8 cellular contexts compared by ENCODE assay signal in genomic region chr12:75722714-75723200, GRCh38.
A peak's percentile ranks its signal among the peaks of the same experiment; 100 is the strongest.
DNase-seq lines count a peak whose midpoint lies in the region; ATAC-seq and TF ChIP-seq lines count a peak whose summit lies in the region.

No MANE protein-coding gene starts in this region.

- H3K9me3 Mint-ChIP-seq in activated CD8-positive, alpha-beta T cell treated with anti-CD3 and anti-CD28 coated beads for 36 hours = peaks cover 3% of the 10 kb centered on the region

- H3K9ac ChIP-seq in fibroblast of lung (ENCODE audit: insufficient read depth, low read length) = no peak overlapping the region

- TF ChIP-seq CTCF in activated CD8-positive, alpha-beta T cell treated with anti-CD3 and anti-CD28 coated beads for 36 hours (IDR thresholded peaks at IDR 0.05) = no peak
- TF ChIP-seq CTCF in fibroblast of lung (conservative IDR thresholded peaks at IDR 0.05 in 1 of 2, IDR thresholded peaks at IDR 0.05 in 1 of 2; ENCODE audit: low read depth in 1 of 2, low read length in 2 of 2) = no peak

- no peak overlapping the region for H3K4me3 Mint-ChIP-seq in activated CD8-positive, alpha-beta T cell treated with anti-CD3 and anti-CD28 coated beads for 36 hours

- peak overlapping the region; percentile 53 for H3K27ac Mint-ChIP-seq in activated CD8-positive, alpha-beta T cell treated with anti-CD3 and anti-CD28 coated beads for 36 hours

- H3K4me3 ChIP-seq in fibroblast of lung (replicated peaks in 1 of 4; ENCODE audit: control extremely low read depth in 1 of 4, insufficient read depth in 1 of 4, low read depth in 3 of 4, low read length in 4 of 4) = no peak overlapping the region
- H3K4me3 ChIP-seq in aorta (ENCODE audit: low read length in 2 of 2) = no peak overlapping the region

- CTCF ChIA-PET in activated CD8-positive, alpha-beta T cell treated with anti-CD3 and anti-CD28 coated beads for 36 hours (lab: Charles Lee) = no interaction called here

- H3K9me3 ChIP-seq in fibroblast of lung (ENCODE audit: control insufficient read depth, insufficient read depth, low read depth, low read length) = no peaks in the 10 kb centered on the region
- no peaks in the 10 kb centered on the region for H3K9me3 ChIP-seq in aorta (ENCODE audit: control insufficient read depth, low read length)

- peaks cover 33% of the 10 kb centered on the region for H3K4me1 ChIP-seq in fibroblast of lung (ENCODE audit: control insufficient read depth, extremely low read depth, insufficient read depth, low read length)
- peaks cover 2 to 4% of the 10 kb centered on the region in 2 donors for H3K4me1 ChIP-seq in aorta (ENCODE audit: control insufficient read depth in 1 of 2, insufficient read depth in 2 of 2, low read length in 2 of 2)

- no peak overlapping the region for H3K4me2 ChIP-seq in fibroblast of lung (ENCODE audit: extremely low read depth, insufficient read depth, low read length)

- H3K36me3 ChIP-seq in fibroblast of lung (ENCODE audit: control insufficient read depth, insufficient read depth, low read length) = no peaks in the 10 kb centered on the region
- H3K36me3 ChIP-seq in aorta (ENCODE audit: control insufficient read depth in 1 of 2, insufficient read depth in 2 of 2, low read length in 1 of 2) = no peaks in the 10 kb centered on the region

- H3K4me1 Mint-ChIP-seq in activated CD8-positive, alpha-beta T cell treated with anti-CD3 and anti-CD28 coated beads for 36 hours (ENCODE audit: low read depth) = peaks cover 20% of the 10 kb centered on the region

- H3K27me3 ChIP-seq in fibroblast of lung (ENCODE audit: control insufficient read depth, insufficient read depth, low read length) (no peaks in the 10 kb centered on the region), aorta (ENCODE audit: control insufficient read depth in 1 of 2, insufficient read depth in 2 of 2, low read length in 1 of 2) (no peaks in the 10 kb centered on the region)

- H3K36me3 Mint-ChIP-seq in activated CD8-positive, alpha-beta T cell treated with anti-CD3 and anti-CD28 coated beads for 36 hours (ENCODE audit: low read depth) = peaks cover 4% of the 10 kb centered on the region

- H3K27me3 Mint-ChIP-seq in activated CD8-positive, alpha-beta T cell treated with anti-CD3 and anti-CD28 coated beads for 36 hours = peaks cover 11% of the 10 kb centered on the region

- intact Hi-C loops in activated CD8-positive, alpha-beta T cell treated with anti-CD3 and anti-CD28 coated beads for 36 hours (cut with micrococcal nuclease) = no loop called here
- intact Hi-C loops in aorta (cut with DNase I) = no loop called here

- no peaks in the 10 kb centered on the region for H3K79me2 ChIP-seq in fibroblast of lung (ENCODE audit: control insufficient read depth, insufficient read depth, low read length)

- POLR2A ChIA-PET in activated CD8-positive, alpha-beta T cell treated with anti-CD3 and anti-CD28 coated beads for 36 hours (lab: Charles Lee) = no interaction called here

- H3K27ac ChIP-seq in fibroblast of lung (ENCODE audit: insufficient read depth, low read length) (peak overlapping the region; percentile 82), aorta (ENCODE audit: low read depth in 1 of 2, low read length in 2 of 2) (no peak overlapping the region)

- WGBS in aorta, 2 donors = 15% methylated on average over 5 of the region's 5 CpGs

- no peak overlapping the region for H2AFZ ChIP-seq in fibroblast of lung (ENCODE audit: low read length)

- DNase-seq in NCI-H748 (lab: John Stamatoyannopoulos, UW; ENCODE audit: unreplicated experiment) = peak; percentile 53
- no peak for DNase-seq in NCI-H748 treated with DMSO at 0.1 percent for 48 hours (lab: John Stamatoyannopoulos, UW)
- DNase-seq in NCI-H1694 (lab: John Stamatoyannopoulos, UW) = peak; percentile 59
- peak; percentile 58 for DNase-seq in activated CD8-positive, alpha-beta T cell treated with anti-CD3 and anti-CD28 coated beads for 36 hours
- peak; percentile 95 to 96 for DNase-seq in fibroblast of lung (ENCODE audit: low read depth in 2 of 2)
- DNase-seq in non-pigmented ciliary epithelial cell (ENCODE audit: low read depth) = peak; percentile 71
- peak in 1 of 2 donors; percentile 54 for DNase-seq in aorta

- peak; percentile 85 for ATAC-seq in HG02623 (IDR thresholded peaks at IDR 0.05; ENCODE audit: unreplicated experiment)
- peak; percentile 93 for ATAC-seq in activated CD8-positive, alpha-beta T cell treated with anti-CD3 and anti-CD28 coated beads for 36 hours
- ATAC-seq in aorta (ENCODE audit: low FRiP score) = peak; percentile 85

- no peaks in the 10 kb centered on the region for H4K20me1 ChIP-seq in fibroblast of lung (ENCODE audit: control insufficient read depth, extremely low read depth, insufficient read depth, low read length)
